In genomic region chr3:43998841-43999805, GRCh38 we compare ENCODE assay signal across 9 cellular contexts.
DNase-seq lines count a peak whose midpoint lies in the region; ATAC-seq, FAIRE-seq and TF ChIP-seq lines count a peak whose summit lies in the region.
"Had no signal": no experiment of that assay in that cellular context is flagged by ENCODE, and none has a peak within 500 bp of the region (broad histone marks: within the 10 kb centered on the region; RNA-seq: fewer than 3 reads in every experiment).

No MANE protein-coding gene starts in this region.

- peak; percentile 16 to 42 (median 27) for ATAC-seq in right lobe of liver
- ATAC-seq in HepG2 = no peak
- peak; percentile 39 for ATAC-seq in HG03521 (IDR thresholded peaks at IDR 0.05; ENCODE audit: unreplicated experiment)

- H3K9ac ChIP-seq in HepG2 (ENCODE audit: insufficient read depth, low read depth, low read length) = no peak overlapping the region
- H3K9ac ChIP-seq in neural cell (ENCODE audit: low read length) = peak overlapping the region; percentile 50

- H3K27ac ChIP-seq in right lobe of liver (no peak overlapping the region), HepG2 (ENCODE audit: extremely low read length, insufficient read depth, low read length) (no peak overlapping the region), neural cell (ENCODE audit: low read length) (no peak overlapping the region)
- H3K27ac ChIP-seq: ovary had no signal

- no peaks in the 10 kb centered on the region for H3K79me2 ChIP-seq in HepG2 (ENCODE audit: insufficient read depth, low read length)
- H3K79me2 ChIP-seq in neural cell (replicated peaks; ENCODE audit: insufficient read depth, low read length) = no peaks in the 10 kb centered on the region

- 7% methylated on average over 10 of the region's 93 CpGs for WGBS in right lobe of liver (ENCODE audit: insufficient coverage, low coverage, low lambda C conversion rate, missing lambda C conversion rate)
- 76% methylated on average over 53 of the region's 93 CpGs for WGBS in HepG2 (ENCODE audit: low lambda C conversion rate)

- in situ Hi-C loops in HepG2 (cut with HindIII; ENCODE audit: extremely low pct_ligation_motif_present, low pct_unique_long_range_greater_than_20kb) = no loop called here

- H4K20me1 ChIP-seq in HepG2 (ENCODE audit: insufficient read depth, low read length) = no peaks in the 10 kb centered on the region
- no peaks in the 10 kb centered on the region for H4K20me1 ChIP-seq in neural cell (ENCODE audit: insufficient read depth)

- POLR2A ChIA-PET in HepG2 (lab: Yijun Ruan, JAX) = no interaction called here

- H3K27me3 ChIP-seq in right lobe of liver = peaks cover 28 to 53% of the 10 kb centered on the region in 2 donors
- peaks cover 2 to 46% of the 10 kb centered on the region in 2 experiments; a peak in 4 of 5 replicates for H3K27me3 ChIP-seq in HepG2 (ENCODE audit: control insufficient read depth in 1 of 2, insufficient read depth in 2 of 2, low read length in 2 of 2)
- peaks cover 73% of the 10 kb centered on the region for H3K27me3 ChIP-seq in neural cell (ENCODE audit: insufficient read depth, low read depth, low read length)
- H3K27me3 ChIP-seq: ovary had no signal

- no peak for TF ChIP-seq RAD21 in HepG2 (CRISPR knock-in tag; IDR thresholded peaks at IDR 0.05)
- no peak for TF ChIP-seq RAD21 in neural cell (conservative IDR thresholded peaks at IDR 0.05)

- H3K4me3 ChIP-seq in right lobe of liver (peak overlapping the region in 2 of 3 donors; percentile 18 to 36), HepG2 (replicated peaks in 1 of 3; ENCODE audit: insufficient read depth in 1 of 3, low read depth in 2 of 3, low read length in 3 of 3) (no peak overlapping the region), fibroblast of pulmonary artery (replicated peaks; ENCODE audit: low read depth, low read length) (peak overlapping the region; percentile 46), neural cell (ENCODE audit: low read length) (peak overlapping the region; percentile 69)
- H3K4me3 ChIP-seq: ovary had no signal

- no peak for TF ChIP-seq CTCF in right lobe of liver (IDR thresholded peaks at IDR 0.05)
- no peak for TF ChIP-seq CTCF in HepG2 (CRISPR knock-in tag; IDR thresholded peaks at IDR 0.05)
- TF ChIP-seq CTCF in fibroblast of pulmonary artery (IDR thresholded peaks at IDR 0.05; ENCODE audit: low read length, missing control alignments) = no peak
- TF ChIP-seq CTCF in neural cell (IDR thresholded peaks at IDR 0.05; ENCODE audit: poor library complexity, severe bottlenecking) = no peak

- no peaks in the 10 kb centered on the region for H3F3A ChIP-seq in neural cell (ENCODE audit: insufficient read depth, low read length, poor library complexity, severe bottlenecking)

- TF ChIP-seq EP300 in HepG2 (IDR thresholded peaks at IDR 0.05; ENCODE audit: low read depth in 2 of 2, low read length in 2 of 2) = no peak
- TF ChIP-seq EP300 in HepG2 (CRISPR knock-in tag; IDR thresholded peaks at IDR 0.05; ENCODE audit: borderline replicate concordance) = no peak
- TF ChIP-seq EP300 in neural cell (conservative IDR thresholded peaks at IDR 0.05; ENCODE audit: poor library complexity, severe bottlenecking) = no peak

- H3K4me2 ChIP-seq in HepG2 (ENCODE audit: low read depth, low read length) (no peak overlapping the region), neural cell (ENCODE audit: low read length) (peak overlapping the region; percentile 3)

- H3K9me2 ChIP-seq in neural cell (ENCODE audit: insufficient read depth, low read length) = no peaks in the 10 kb centered on the region

- TF ChIP-seq POLR2A in right lobe of liver (IDR thresholded peaks at IDR 0.05) (no peak), HepG2 (IDR thresholded peaks at IDR 0.05; ENCODE audit: insufficient read depth in 1 of 2, low read depth in 2 of 2, low read length in 2 of 2) (no peak)

- BruUV-seq in HepG2 (replicated peaks; lab: Mats Ljungman, UMichigan) = no TSS peak

- CTCF ChIA-PET in HepG2 (lab: Yijun Ruan, JAX; ENCODE audit: low intra/inter-chr PET ratio, low total read pairs) = no interaction called here

- intact Hi-C loops in right lobe of liver (cut with DNase I) = no loop called here
- intact Hi-C loops in HepG2 (cut with micrococcal nuclease; ENCODE audit: unreplicated experiment) = no loop called here

- no peaks in the 10 kb centered on the region for H3K36me3 ChIP-seq in right lobe of liver
- H3K36me3 ChIP-seq in HepG2 (replicated peaks in 1 of 2; ENCODE audit: control insufficient read depth in 1 of 2, insufficient read depth in 2 of 2, low read length in 2 of 2) = no peaks in the 10 kb centered on the region
- no peaks in the 10 kb centered on the region for H3K36me3 ChIP-seq in neural cell (ENCODE audit: insufficient read depth, low read length)
- H3K36me3 ChIP-seq: ovary had no signal

- H3K9me3 ChIP-seq in right lobe of liver = no peaks in the 10 kb centered on the region
- no peaks in the 10 kb centered on the region for H3K9me3 ChIP-seq in HepG2 (ENCODE audit: low read length)
- peaks cover 4% of the 10 kb centered on the region for H3K9me3 ChIP-seq in neural cell (ENCODE audit: low read length)
- H3K9me3 ChIP-seq: ovary had no signal

- H2AFZ ChIP-seq in HepG2 (ENCODE audit: low read length) (no peak overlapping the region), neural cell (ENCODE audit: low read depth, low read length) (no peak overlapping the region)

- no peak for FAIRE-seq in HepG2 (lab: Jason Lieb, UNC)

- H3K4me1 ChIP-seq in right lobe of liver = peaks cover 0 to 40% (median 0%) of the 10 kb centered on the region in 4 donors
- no peaks in the 10 kb centered on the region for H3K4me1 ChIP-seq in HepG2 (ENCODE audit: insufficient read depth, low read length)

- DNase-seq in right lobe of liver = no peak
- no peak for DNase-seq in HepG2 (ENCODE audit: low spot score)
- DNase-seq in SW480 (ENCODE audit: low spot score) = peak; percentile 75
- peak; percentile 18 for DNase-seq in fibroblast of pulmonary artery (ENCODE audit: low read depth)
- no peak for DNase-seq in HuH-7.5 (ENCODE audit: low spot score)
- DNase-seq in activated CD4-positive, alpha-beta T cell treated with anti-CD3 and anti-CD28 coated beads for 1 hour = no peak

TF ChIP-seq in HepG2, 621 proteins besides CTCF, POLR2A, EP300 and RAD21:
- TF ChIP-seq PCBP1 (IDR thresholded peaks at IDR 0.05; ENCODE audit: borderline replicate concordance, low read depth, low read length) = no peak

TF ChIP-seq in neural cell, 6 proteins besides CTCF, POLR2A, EP300 and RAD21:
- no peak for TF ChIP-seq EZH2 (IDR thresholded peaks at IDR 0.05; ENCODE audit: borderline replicate concordance, insufficient read depth, low read length, poor library complexity, severe bottlenecking)
- TF ChIP-seq TAF1 (IDR thresholded peaks at IDR 0.05; ENCODE audit: low read depth) = no peak
- peak; percentile 11 for TF ChIP-seq SMC3 (conservative IDR thresholded peaks at IDR 0.05; ENCODE audit: poor library complexity)
- no peak for TF ChIP-seq REST (IDR thresholded peaks at IDR 0.05; ENCODE audit: borderline replicate concordance)
- TF ChIP-seq POLR2AphosphoS5 (IDR thresholded peaks at IDR 0.05) = peak; percentile 31
- TF ChIP-seq MXI1 (conservative IDR thresholded peaks at IDR 0.05; ENCODE audit: poor library complexity, severe bottlenecking) = peak; percentile 29

Comparison
In these comparisons a context has a peak if more than half of its experiments do, and no peak if none do; other contexts are left out.
1. H3K4me3 ChIP-seq: peak in right lobe of liver (2 of 3), fibroblast of pulmonary artery (single experiment) and neural cell (single experiment); none in HepG2 (0 of 3).
2. DNase-seq: peak in SW480 (single experiment) and fibroblast of pulmonary artery (single experiment); none in right lobe of liver (0 of 3), HepG2 (single experiment), HuH-7.5 (single experiment) and activated CD4-positive, alpha-beta T cell treated with anti-CD3 and anti-CD28 coated beads for 1 hour (single experiment).